In the genomic region with DNA sequence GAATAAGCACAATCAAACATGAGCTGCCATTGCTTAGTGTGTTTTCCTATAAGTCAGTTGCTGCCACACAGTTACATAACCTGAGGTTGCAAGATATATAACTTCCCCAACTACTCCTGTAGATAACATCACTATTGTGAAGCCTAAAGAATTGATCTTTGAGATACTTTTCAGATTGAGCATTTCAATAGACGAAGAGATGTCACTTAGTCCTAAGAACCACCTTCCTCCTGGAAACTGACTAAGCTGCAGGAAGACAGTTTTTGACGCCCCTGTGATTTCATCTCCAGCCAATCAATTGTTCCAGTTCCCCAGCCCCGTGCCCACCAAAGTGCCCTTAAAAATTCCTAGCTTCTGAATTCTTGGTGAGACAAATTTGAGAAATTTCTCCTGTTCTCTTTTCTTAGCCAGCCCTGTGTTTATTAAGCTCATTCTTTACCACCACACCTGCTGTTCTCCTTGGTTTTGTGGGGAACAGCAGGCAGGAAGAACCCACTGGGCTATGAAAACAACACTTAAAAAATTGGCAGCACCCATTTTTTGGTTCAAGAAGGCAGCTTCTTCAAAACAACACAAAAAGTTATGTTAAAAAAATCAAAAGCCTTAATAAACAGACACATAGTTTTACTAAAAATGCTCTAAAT, we compare ENCODE assay signal across 13 cellular contexts.
"Had no signal": no experiment of that assay in that cellular context is flagged by ENCODE, and none has a peak within 500 bp of the region (broad histone marks: within the 10 kb centered on the region; RNA-seq: fewer than 3 reads in every experiment).

No MANE protein-coding gene starts in this region.

- ATAC-seq: body of pancreas; effector memory CD8-positive, alpha-beta T cell; stimulated activated naive CD8-positive, alpha-beta T cell treated with anti-CD3 and anti-CD28 coated beads, Interleukin-15, amount 100 ng/mL, for 72 hours had no signal

- H3K27ac ChIP-seq: adrenal gland, body of pancreas, parathyroid adenoma, testis had no signal

- H3K36me3 ChIP-seq: adrenal gland had no signal

- DNase-seq: activated CD4-positive, alpha-beta T cell treated with anti-CD3 and anti-CD28 coated beads, Interleukin-2, amount 50 U/mL, for 1 hour; activated CD4-positive, CD25-positive, alpha-beta regulatory T cell; activated naive CD4-positive, alpha-beta T cell treated with anti-CD3 and anti-CD28 coated beads, Interleukin-2, amount 50 U/mL, for 16 hours; activated T-cell treated with anti-CD3 and anti-CD28 coated beads for 4 hours; adrenal gland; body of pancreas; cortex of kidney; effector memory CD8-positive, alpha-beta T cell; erythroblast; stimulated activated CD4-positive, alpha-beta T cell treated with anti-CD3 and anti-CD28 coated beads, Interleukin-4, amount 100 ng/mL, for 1 hour; stimulated activated naive CD8-positive, alpha-beta T cell treated with anti-CD3 and anti-CD28 coated beads, Interleukin-15, amount 100 ng/mL, for 72 hours; testis had no signal

- H3K79me2 ChIP-seq: parathyroid adenoma had no signal

- H3K4me1 ChIP-seq: adrenal gland, body of pancreas, parathyroid adenoma, testis had no signal

- H3K4me3 ChIP-seq: adrenal gland, body of pancreas, testis had no signal

- H3K9ac ChIP-seq: parathyroid adenoma had no signal

- H3K27me3 ChIP-seq: adrenal gland, body of pancreas, testis had no signal

- H3K9me3 ChIP-seq: adrenal gland, body of pancreas, testis had no signal
